1 cellular context compared by ENCODE assay signal in the genomic region with DNA sequence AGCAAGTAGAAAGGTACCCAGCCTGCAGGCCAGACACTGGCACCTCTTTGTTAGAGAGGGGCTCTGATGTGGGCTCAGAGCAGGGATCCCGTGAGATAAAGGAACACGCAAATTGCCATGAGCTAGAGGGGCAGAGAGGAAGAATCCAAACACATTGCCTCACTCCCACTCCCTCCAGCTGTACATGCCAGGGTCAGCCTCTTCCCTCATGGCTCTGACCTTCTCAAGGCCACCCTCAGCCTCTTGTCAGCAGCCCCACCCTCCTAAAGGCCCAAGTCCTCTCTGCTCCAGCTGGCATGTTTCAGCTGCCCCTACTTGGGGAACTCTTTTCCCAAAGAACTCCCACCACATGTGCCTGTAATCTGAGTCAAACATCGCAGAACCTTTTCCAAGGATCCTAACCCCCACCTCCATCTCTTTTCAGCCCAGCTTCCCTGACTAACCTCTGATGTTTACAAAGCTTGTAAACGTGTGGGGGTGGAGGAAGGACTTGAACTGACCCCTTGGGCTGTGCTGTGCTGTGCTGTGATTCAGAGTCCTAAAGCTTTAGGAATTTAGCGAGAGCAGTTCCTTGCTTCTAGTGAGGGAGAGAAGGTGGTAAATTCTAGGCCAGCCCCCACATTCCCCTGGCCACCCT.
TF ChIP-seq lines count a peak whose summit lies in the region.

No MANE protein-coding gene starts in this region.

TF ChIP-seq in HepG2, 621 proteins besides CTCF, POLR2A, EP300 and RAD21 (continued from another document and continues in another):
- TF ChIP-seq, protein P1, sequence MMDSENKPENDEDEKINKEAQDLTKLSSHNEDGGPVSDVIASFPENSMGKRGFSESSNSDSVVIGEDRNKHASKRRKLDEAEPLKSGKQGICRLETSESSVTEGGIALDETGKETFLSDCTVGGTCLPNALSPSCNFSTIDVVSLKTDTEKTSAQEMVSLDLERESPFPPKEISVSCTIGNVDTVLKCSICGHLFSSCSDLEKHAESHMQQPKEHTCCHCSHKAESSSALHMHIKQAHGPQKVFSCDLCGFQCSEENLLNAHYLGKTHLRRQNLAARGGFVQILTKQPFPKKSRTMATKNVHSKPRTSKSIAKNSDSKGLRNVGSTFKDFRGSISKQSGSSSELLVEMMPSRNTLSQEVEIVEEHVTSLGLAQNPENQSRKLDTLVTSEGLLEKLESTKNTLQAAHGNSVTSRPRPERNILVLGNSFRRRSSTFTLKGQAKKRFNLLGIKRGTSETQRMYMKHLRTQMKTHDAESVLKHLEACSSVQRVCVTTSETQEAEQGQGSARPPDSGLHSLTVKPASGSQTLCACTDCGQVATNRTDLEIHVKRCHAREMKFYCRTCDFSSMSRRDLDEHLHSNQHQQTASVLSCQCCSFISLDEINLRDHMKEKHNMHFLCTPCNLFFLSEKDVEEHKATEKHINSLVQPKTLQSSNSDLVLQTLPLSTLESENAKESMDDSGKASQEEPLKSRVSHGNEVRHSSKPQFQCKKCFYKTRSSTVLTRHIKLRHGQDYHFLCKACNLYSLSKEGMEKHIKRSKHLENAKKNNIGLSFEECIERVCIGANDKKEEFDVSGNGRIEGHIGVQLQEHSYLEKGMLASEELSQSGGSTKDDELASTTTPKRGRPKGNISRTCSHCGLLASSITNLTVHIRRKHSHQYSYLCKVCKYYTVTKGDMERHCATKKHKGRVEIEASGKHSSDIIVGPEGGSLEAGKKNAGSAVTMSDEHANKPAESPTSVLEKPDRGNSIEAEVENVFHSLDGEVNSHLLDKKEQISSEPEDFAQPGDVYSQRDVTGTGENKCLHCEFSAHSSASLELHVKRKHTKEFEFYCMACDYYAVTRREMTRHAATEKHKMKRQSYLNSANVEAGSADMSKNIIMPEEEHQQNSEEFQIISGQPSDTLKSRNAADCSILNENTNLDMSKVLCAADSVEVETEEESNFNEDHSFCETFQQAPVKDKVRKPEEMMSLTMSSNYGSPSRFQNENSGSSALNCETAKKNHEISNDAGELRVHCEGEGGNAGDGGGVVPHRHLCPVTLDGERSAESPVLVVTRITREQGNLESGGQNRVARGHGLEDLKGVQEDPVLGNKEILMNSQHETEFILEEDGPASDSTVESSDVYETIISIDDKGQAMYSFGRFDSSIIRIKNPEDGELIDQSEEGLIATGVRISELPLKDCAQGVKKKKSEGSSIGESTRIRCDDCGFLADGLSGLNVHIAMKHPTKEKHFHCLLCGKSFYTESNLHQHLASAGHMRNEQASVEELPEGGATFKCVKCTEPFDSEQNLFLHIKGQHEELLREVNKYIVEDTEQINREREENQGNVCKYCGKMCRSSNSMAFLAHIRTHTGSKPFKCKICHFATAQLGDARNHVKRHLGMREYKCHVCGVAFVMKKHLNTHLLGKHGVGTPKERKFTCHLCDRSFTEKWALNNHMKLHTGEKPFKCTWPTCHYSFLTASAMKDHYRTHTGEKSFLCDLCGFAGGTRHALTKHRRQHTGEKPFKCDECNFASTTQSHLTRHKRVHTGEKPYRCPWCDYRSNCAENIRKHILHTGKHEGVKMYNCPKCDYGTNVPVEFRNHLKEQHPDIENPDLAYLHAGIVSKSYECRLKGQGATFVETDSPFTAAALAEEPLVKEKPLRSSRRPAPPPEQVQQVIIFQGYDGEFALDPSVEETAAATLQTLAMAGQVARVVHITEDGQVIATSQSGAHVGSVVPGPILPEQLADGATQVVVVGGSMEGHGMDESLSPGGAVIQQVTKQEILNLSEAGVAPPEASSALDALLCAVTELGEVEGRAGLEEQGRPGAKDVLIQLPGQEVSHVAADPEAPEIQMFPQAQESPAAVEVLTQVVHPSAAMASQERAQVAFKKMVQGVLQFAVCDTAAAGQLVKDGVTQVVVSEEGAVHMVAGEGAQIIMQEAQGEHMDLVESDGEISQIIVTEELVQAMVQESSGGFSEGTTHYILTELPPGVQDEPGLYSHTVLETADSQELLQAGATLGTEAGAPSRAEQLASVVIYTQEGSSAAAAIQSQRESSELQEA (CRISPR knock-in tag; IDR thresholded peaks at IDR 0.05; ENCODE audit: not compliant biosample characterization): no peak
- TF ChIP-seq KAT8 (CRISPR knock-in tag; IDR thresholded peaks at IDR 0.05) (no peak), ZNF678 (CRISPR knock-in tag; IDR thresholded peaks at IDR 0.05) (no peak), ZNF672 (CRISPR knock-in tag; IDR thresholded peaks at IDR 0.05) (no peak), ZNF703 (CRISPR knock-in tag; IDR thresholded peaks at IDR 0.05; ENCODE audit: borderline replicate concordance) (no peak), PAX8 (CRISPR knock-in tag; IDR thresholded peaks at IDR 0.05; ENCODE audit: borderline replicate concordance) (no peak), ZNF335 (CRISPR knock-in tag; IDR thresholded peaks at IDR 0.05) (no peak), GFI1 (CRISPR knock-in tag; IDR thresholded peaks at IDR 0.05; ENCODE audit: borderline replicate concordance) (peak; percentile 92), ZNF282 (IDR thresholded peaks at IDR 0.05; ENCODE audit: partially characterized antibody) (no peak), ZMYM3 (CRISPR knock-in tag; IDR thresholded peaks at IDR 0.05) (0 out of 2 replicates have a peak, but pooled peaks have one; percentile 19), ZNF563 (CRISPR knock-in tag; IDR thresholded peaks at IDR 0.05) (no peak)
- TF ChIP-seq, protein P2, sequence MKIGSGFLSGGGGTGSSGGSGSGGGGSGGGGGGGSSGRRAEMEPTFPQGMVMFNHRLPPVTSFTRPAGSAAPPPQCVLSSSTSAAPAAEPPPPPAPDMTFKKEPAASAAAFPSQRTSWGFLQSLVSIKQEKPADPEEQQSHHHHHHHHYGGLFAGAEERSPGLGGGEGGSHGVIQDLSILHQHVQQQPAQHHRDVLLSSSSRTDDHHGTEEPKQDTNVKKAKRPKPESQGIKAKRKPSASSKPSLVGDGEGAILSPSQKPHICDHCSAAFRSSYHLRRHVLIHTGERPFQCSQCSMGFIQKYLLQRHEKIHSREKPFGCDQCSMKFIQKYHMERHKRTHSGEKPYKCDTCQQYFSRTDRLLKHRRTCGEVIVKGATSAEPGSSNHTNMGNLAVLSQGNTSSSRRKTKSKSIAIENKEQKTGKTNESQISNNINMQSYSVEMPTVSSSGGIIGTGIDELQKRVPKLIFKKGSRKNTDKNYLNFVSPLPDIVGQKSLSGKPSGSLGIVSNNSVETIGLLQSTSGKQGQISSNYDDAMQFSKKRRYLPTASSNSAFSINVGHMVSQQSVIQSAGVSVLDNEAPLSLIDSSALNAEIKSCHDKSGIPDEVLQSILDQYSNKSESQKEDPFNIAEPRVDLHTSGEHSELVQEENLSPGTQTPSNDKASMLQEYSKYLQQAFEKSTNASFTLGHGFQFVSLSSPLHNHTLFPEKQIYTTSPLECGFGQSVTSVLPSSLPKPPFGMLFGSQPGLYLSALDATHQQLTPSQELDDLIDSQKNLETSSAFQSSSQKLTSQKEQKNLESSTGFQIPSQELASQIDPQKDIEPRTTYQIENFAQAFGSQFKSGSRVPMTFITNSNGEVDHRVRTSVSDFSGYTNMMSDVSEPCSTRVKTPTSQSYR (CRISPR knock-in tag; IDR thresholded peaks at IDR 0.05; ENCODE audit: borderline replicate concordance): peak; percentile 47; the same call in 1 of the 2 replicates
- TF ChIP-seq, protein P3, sequence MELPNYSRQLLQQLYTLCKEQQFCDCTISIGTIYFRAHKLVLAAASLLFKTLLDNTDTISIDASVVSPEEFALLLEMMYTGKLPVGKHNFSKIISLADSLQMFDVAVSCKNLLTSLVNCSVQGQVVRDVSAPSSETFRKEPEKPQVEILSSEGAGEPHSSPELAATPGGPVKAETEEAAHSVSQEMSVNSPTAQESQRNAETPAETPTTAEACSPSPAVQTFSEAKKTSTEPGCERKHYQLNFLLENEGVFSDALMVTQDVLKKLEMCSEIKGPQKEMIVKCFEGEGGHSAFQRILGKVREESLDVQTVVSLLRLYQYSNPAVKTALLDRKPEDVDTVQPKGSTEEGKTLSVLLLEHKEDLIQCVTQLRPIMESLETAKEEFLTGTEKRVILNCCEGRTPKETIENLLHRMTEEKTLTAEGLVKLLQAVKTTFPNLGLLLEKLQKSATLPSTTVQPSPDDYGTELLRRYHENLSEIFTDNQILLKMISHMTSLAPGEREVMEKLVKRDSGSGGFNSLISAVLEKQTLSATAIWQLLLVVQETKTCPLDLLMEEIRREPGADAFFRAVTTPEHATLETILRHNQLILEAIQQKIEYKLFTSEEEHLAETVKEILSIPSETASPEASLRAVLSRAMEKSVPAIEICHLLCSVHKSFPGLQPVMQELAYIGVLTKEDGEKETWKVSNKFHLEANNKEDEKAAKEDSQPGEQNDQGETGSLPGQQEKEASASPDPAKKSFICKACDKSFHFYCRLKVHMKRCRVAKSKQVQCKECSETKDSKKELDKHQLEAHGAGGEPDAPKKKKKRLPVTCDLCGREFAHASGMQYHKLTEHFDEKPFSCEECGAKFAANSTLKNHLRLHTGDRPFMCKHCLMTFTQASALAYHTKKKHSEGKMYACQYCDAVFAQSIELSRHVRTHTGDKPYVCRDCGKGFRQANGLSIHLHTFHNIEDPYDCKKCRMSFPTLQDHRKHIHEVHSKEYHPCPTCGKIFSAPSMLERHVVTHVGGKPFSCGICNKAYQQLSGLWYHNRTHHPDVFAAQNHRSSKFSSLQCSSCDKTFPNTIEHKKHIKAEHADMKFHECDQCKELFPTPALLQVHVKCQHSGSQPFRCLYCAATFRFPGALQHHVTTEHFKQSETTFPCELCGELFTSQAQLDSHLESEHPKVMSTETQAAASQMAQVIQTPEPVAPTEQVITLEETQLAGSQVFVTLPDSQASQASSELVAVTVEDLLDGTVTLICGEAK (IDR thresholded peaks at IDR 0.05): no peak
- TF ChIP-seq, protein P3 (CRISPR knock-in tag; IDR thresholded peaks at IDR 0.05): no peak
- TF ChIP-seq, protein P4, sequence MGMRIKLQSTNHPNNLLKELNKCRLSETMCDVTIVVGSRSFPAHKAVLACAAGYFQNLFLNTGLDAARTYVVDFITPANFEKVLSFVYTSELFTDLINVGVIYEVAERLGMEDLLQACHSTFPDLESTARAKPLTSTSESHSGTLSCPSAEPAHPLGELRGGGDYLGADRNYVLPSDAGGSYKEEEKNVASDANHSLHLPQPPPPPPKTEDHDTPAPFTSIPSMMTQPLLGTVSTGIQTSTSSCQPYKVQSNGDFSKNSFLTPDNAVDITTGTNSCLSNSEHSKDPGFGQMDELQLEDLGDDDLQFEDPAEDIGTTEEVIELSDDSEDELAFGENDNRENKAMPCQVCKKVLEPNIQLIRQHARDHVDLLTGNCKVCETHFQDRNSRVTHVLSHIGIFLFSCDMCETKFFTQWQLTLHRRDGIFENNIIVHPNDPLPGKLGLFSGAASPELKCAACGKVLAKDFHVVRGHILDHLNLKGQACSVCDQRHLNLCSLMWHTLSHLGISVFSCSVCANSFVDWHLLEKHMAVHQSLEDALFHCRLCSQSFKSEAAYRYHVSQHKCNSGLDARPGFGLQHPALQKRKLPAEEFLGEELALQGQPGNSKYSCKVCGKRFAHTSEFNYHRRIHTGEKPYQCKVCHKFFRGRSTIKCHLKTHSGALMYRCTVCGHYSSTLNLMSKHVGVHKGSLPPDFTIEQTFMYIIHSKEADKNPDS (CRISPR knock-in tag; IDR thresholded peaks at IDR 0.05): no peak
- TF ChIP-seq, protein P5, sequence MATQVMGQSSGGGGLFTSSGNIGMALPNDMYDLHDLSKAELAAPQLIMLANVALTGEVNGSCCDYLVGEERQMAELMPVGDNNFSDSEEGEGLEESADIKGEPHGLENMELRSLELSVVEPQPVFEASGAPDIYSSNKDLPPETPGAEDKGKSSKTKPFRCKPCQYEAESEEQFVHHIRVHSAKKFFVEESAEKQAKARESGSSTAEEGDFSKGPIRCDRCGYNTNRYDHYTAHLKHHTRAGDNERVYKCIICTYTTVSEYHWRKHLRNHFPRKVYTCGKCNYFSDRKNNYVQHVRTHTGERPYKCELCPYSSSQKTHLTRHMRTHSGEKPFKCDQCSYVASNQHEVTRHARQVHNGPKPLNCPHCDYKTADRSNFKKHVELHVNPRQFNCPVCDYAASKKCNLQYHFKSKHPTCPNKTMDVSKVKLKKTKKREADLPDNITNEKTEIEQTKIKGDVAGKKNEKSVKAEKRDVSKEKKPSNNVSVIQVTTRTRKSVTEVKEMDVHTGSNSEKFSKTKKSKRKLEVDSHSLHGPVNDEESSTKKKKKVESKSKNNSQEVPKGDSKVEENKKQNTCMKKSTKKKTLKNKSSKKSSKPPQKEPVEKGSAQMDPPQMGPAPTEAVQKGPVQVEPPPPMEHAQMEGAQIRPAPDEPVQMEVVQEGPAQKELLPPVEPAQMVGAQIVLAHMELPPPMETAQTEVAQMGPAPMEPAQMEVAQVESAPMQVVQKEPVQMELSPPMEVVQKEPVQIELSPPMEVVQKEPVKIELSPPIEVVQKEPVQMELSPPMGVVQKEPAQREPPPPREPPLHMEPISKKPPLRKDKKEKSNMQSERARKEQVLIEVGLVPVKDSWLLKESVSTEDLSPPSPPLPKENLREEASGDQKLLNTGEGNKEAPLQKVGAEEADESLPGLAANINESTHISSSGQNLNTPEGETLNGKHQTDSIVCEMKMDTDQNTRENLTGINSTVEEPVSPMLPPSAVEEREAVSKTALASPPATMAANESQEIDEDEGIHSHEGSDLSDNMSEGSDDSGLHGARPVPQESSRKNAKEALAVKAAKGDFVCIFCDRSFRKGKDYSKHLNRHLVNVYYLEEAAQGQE (IDR thresholded peaks at IDR 0.05; ENCODE audit: borderline replicate concordance in 1 of 2, low read depth in 1 of 2, low read length in 2 of 2): no peak
- TF ChIP-seq, protein P6, sequence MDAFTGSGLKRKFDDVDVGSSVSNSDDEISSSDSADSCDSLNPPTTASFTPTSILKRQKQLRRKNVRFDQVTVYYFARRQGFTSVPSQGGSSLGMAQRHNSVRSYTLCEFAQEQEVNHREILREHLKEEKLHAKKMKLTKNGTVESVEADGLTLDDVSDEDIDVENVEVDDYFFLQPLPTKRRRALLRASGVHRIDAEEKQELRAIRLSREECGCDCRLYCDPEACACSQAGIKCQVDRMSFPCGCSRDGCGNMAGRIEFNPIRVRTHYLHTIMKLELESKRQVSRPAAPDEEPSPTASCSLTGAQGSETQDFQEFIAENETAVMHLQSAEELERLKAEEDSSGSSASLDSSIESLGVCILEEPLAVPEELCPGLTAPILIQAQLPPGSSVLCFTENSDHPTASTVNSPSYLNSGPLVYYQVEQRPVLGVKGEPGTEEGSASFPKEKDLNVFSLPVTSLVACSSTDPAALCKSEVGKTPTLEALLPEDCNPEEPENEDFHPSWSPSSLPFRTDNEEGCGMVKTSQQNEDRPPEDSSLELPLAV (CRISPR knock-in tag; conservative IDR thresholded peaks at IDR 0.05; ENCODE audit: low read depth): no peak
